16 cellular contexts compared by ENCODE assay signal in the genomic region with DNA sequence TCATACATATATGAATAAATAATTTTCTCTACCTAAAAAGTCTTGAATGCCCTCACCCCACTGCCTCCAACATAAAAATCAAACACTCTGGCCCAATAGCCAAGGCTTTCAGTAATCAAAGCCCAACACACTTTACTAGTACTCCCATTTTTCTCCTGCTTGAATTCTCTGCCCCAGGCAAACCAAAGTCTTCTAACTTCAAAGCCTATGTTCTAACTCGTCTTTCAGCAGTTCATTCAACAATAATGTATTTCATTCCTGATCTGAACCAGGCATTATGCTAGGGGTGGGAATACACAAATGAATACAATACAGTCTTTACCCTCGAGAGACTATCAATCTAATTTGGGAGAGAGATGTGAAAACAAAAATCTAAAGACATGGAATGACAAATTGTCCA. TPM values are rescaled to one million over a fixed set of nuclear protein-coding genes. Genes with fewer than 3 reads are reported as not detected.
DNase-seq lines count a peak whose midpoint lies in the region; ATAC-seq and TF ChIP-seq lines count a peak whose summit lies in the region.
"Had no signal": no experiment of that assay in that cellular context is flagged by ENCODE, and none has a peak within 500 bp of the region (broad histone marks: within the 10 kb centered on the region; RNA-seq: fewer than 3 reads in every experiment).

No MANE protein-coding gene starts in this region.

- H3K4me1 Mint-ChIP-seq in activated T-cell treated with anti-CD3 and anti-CD28 coated beads, Interleukin-2, amount 50 U/mL, for 24 hours (ENCODE audit: low read depth), result peaks cover 58% of the 10 kb centered on the region
- peaks cover 39% of the 10 kb centered on the region for H3K4me1 Mint-ChIP-seq in activated naive CD8-positive, alpha-beta T cell treated with anti-CD3 and anti-CD28 coated beads, Interleukin-2, amount 10 ng/mL, durations not matched to agents 7 days and 5 days
- H3K4me1 Mint-ChIP-seq in progenitor cell of endocrine pancreas (ENCODE audit: low read depth), result peaks cover 27% of the 10 kb centered on the region

- peaks cover 4% of the 10 kb centered on the region; the same call in 1 of the 2 replicates for H3F3A ChIP-seq in OCI-LY1 (ENCODE audit: insufficient read depth, low read length)

- ATAC-seq in activated naive CD8-positive, alpha-beta T cell treated with anti-CD3 and anti-CD28 coated beads, Interleukin-2, amount 10 ng/mL, durations not matched to agents 7 days and 5 days (ENCODE audit: low read depth), result no peak
- no peak for ATAC-seq in HG02885 (IDR thresholded peaks at IDR 0.05; ENCODE audit: poor library complexity, unreplicated experiment)
- ATAC-seq: heart left ventricle, Panc1, SK-N-SH treated with all-trans-retinoic acid at 6 μM for 48 hours had no signal

- no peaks in the 10 kb centered on the region for H4K20me1 ChIP-seq in OCI-LY1 (ENCODE audit: insufficient read depth, low read length)

- H3K4me3 ChIP-seq in OCI-LY1 (ENCODE audit: low read depth, low read length, poor library complexity, severe bottlenecking) (no peak overlapping the region), uterus (no peak overlapping the region)
- H3K4me3 ChIP-seq: heart left ventricle had no signal

- H3K4me3 Mint-ChIP-seq in activated T-cell treated with anti-CD3 and anti-CD28 coated beads, Interleukin-2, amount 50 U/mL, for 24 hours, result no peak overlapping the region
- H3K4me3 Mint-ChIP-seq in activated naive CD8-positive, alpha-beta T cell treated with anti-CD3 and anti-CD28 coated beads, Interleukin-2, amount 10 ng/mL, durations not matched to agents 7 days and 5 days, result no peak overlapping the region
- H3K4me3 Mint-ChIP-seq in progenitor cell of endocrine pancreas (ENCODE audit: low read depth), result no peak overlapping the region

- H3K27me3 ChIP-seq in OCI-LY1 (ENCODE audit: insufficient read depth, low read length) (no peaks in the 10 kb centered on the region), uterus (no peaks in the 10 kb centered on the region)
- H3K27me3 ChIP-seq: heart left ventricle had no signal

- H3K9me2 ChIP-seq in OCI-LY1 (ENCODE audit: low read depth, low read length), result no peaks in the 10 kb centered on the region

- no peak overlapping the region for H2AFZ ChIP-seq in OCI-LY1 (ENCODE audit: low read length)

- H3K27ac Mint-ChIP-seq in activated T-cell treated with anti-CD3 and anti-CD28 coated beads, Interleukin-2, amount 50 U/mL, for 24 hours, result peak overlapping the region; percentile 95
- peak overlapping the region; percentile 84 for H3K27ac Mint-ChIP-seq in activated naive CD8-positive, alpha-beta T cell treated with anti-CD3 and anti-CD28 coated beads, Interleukin-2, amount 10 ng/mL, durations not matched to agents 7 days and 5 days
- peak overlapping the region; percentile 38 for H3K27ac Mint-ChIP-seq in progenitor cell of endocrine pancreas

- H3K9me3 ChIP-seq in OCI-LY1 (ENCODE audit: low read length), result no peaks in the 10 kb centered on the region
- no peaks in the 10 kb centered on the region for H3K9me3 ChIP-seq in uterus
- H3K9me3 ChIP-seq: heart left ventricle had no signal

- TF ChIP-seq CTCF in OCI-LY1 (IDR thresholded peaks at IDR 0.05; ENCODE audit: low read length), result no peak
- TF ChIP-seq CTCF in progenitor cell of endocrine pancreas (IDR thresholded peaks at IDR 0.05; ENCODE audit: unreplicated experiment), result no peak
- no peak for TF ChIP-seq CTCF in uterus (IDR thresholded peaks at IDR 0.05)

- H3K9me3 Mint-ChIP-seq in activated T-cell treated with anti-CD3 and anti-CD28 coated beads, Interleukin-2, amount 50 U/mL, for 24 hours, result no peaks in the 10 kb centered on the region
- no peaks in the 10 kb centered on the region for H3K9me3 Mint-ChIP-seq in activated naive CD8-positive, alpha-beta T cell treated with anti-CD3 and anti-CD28 coated beads, Interleukin-2, amount 10 ng/mL, durations not matched to agents 7 days and 5 days
- H3K9me3 Mint-ChIP-seq in progenitor cell of endocrine pancreas (ENCODE audit: low read depth), result no peaks in the 10 kb centered on the region

- TF ChIP-seq POLR2A in uterus (IDR thresholded peaks at IDR 0.05), result no peak

- H3K4me2 ChIP-seq in OCI-LY1 (ENCODE audit: low read length), result no peak overlapping the region

- DNase-seq in activated T-cell treated with anti-CD3 and anti-CD28 coated beads, Interleukin-2, amount 50 U/mL, for 24 hours, result no peak
- DNase-seq in activated T-cell treated with anti-CD3 and anti-CD28 coated beads, Interleukin-2, amount 50 U/mL, for 1 hour, result no peak
- no peak for DNase-seq in activated naive CD8-positive, alpha-beta T cell treated with anti-CD3 and anti-CD28 coated beads, Interleukin-2, amount 10 ng/mL, durations not matched to agents 7 days and 5 days
- DNase-seq in progenitor cell of endocrine pancreas (ENCODE audit: low spot score, unreplicated experiment) (no peak), NCI-H526 treated with DMSO at 0.1 percent for 48 hours (lab: John Stamatoyannopoulos, UW) (no peak), uterus (no peak)
- DNase-seq: GF-D8, heart left ventricle, islet precursor cell, NCI-H2029 treated with DMSO at 0.1 percent for 48 hours, NCI-H526, retina had no signal

- peak overlapping the region; percentile 91 for H3K27ac ChIP-seq in OCI-LY1 (ENCODE audit: low read depth, low read length, poor library complexity, severe bottlenecking)
- no peak overlapping the region for H3K27ac ChIP-seq in uterus

- no peaks in the 10 kb centered on the region for H3K27me3 Mint-ChIP-seq in activated T-cell treated with anti-CD3 and anti-CD28 coated beads, Interleukin-2, amount 50 U/mL, for 24 hours
- H3K27me3 Mint-ChIP-seq in activated naive CD8-positive, alpha-beta T cell treated with anti-CD3 and anti-CD28 coated beads, Interleukin-2, amount 10 ng/mL, durations not matched to agents 7 days and 5 days, result no peaks in the 10 kb centered on the region
- H3K27me3 Mint-ChIP-seq in progenitor cell of endocrine pancreas, result no peaks in the 10 kb centered on the region

- intact Hi-C loops in uterus (cut with DNase I; ENCODE audit: low total_unique reads), result no loop called here

- H3K4me1 ChIP-seq in OCI-LY1 (ENCODE audit: insufficient read depth, low read length, severe bottlenecking), result peaks cover 31% of the 10 kb centered on the region
- H3K4me1 ChIP-seq in uterus, result no peaks in the 10 kb centered on the region

- H3K36me3 Mint-ChIP-seq in activated T-cell treated with anti-CD3 and anti-CD28 coated beads, Interleukin-2, amount 50 U/mL, for 24 hours (ENCODE audit: low read depth), result no peaks in the 10 kb centered on the region
- H3K36me3 Mint-ChIP-seq in activated naive CD8-positive, alpha-beta T cell treated with anti-CD3 and anti-CD28 coated beads, Interleukin-2, amount 10 ng/mL, durations not matched to agents 7 days and 5 days, result no peaks in the 10 kb centered on the region
- H3K36me3 Mint-ChIP-seq in progenitor cell of endocrine pancreas (ENCODE audit: insufficient read depth), result no peaks in the 10 kb centered on the region

- no peaks in the 10 kb centered on the region for H3K79me2 ChIP-seq in OCI-LY1 (ENCODE audit: insufficient read depth, low read length)

- no peaks in the 10 kb centered on the region for H3K36me3 ChIP-seq in OCI-LY1 (ENCODE audit: insufficient read depth, low read length)
- H3K36me3 ChIP-seq in uterus, result no peaks in the 10 kb centered on the region
- H3K36me3 ChIP-seq: heart left ventricle had no signal

- POLR2A ChIA-PET in activated naive CD8-positive, alpha-beta T cell treated with anti-CD3 and anti-CD28 coated beads, Interleukin-2, amount 10 ng/mL, durations not matched to agents 7 days and 5 days (lab: Charles Lee), result interaction anchor here (4.2 to 6.1 kb wide), 3 partner anchors 10 to 21 kb away, joined by 37 to 130 read pairs (median 60); a partner anchor contains a TSS

- H3K9ac ChIP-seq in OCI-LY1 (ENCODE audit: low read length), result no peak overlapping the region

RNA-seq across cellular contexts. Expression of a gene that starts 11.4 kb away (rescaled TPM):
- 10 to 100 TPM; 35.6 TPM for total RNA-seq in activated naive CD8-positive, alpha-beta T cell treated with anti-CD3 and anti-CD28 coated beads, Interleukin-2, amount 10 ng/mL, durations not matched to agents 7 days and 5 days
- total RNA-seq in progenitor cell of endocrine pancreas (40.0 and 40.5 TPM in 2 replicates), uterus (10 to 100 TPM in 2 of 4 donors, 1 to 10 TPM in 2; 4.7 to 48.2 (median 11.7) TPM)

RNA-seq across cellular contexts. Expression of a gene that starts 21.1 kb away (rescaled TPM):
- total RNA-seq in activated naive CD8-positive, alpha-beta T cell treated with anti-CD3 and anti-CD28 coated beads, Interleukin-2, amount 10 ng/mL, durations not matched to agents 7 days and 5 days, result 10 to 100 TPM; 97.1 to 99.1 TPM
- total RNA-seq in progenitor cell of endocrine pancreas (189 and 200 TPM in 2 replicates), uterus (100 to 1,000 TPM; 117 to 261 (median 204) TPM)

Comparison
In these comparisons a context has a peak if more than half of its experiments do, and no peak if none do; other contexts are left out.
1. H3K27ac Mint-ChIP-seq: peak in every context shown above with its lines; median percentile 95 in activated T-cell treated with anti-CD3 and anti-CD28 coated beads, Interleukin-2, amount 50 U/mL, for 24 hours; 84 in activated naive CD8-positive, alpha-beta T cell treated with anti-CD3 and anti-CD28 coated beads, Interleukin-2, amount 10 ng/mL, durations not matched to agents 7 days and 5 days; 38 in progenitor cell of endocrine pancreas.